ENCODE assay signal across 12 cellular contexts in genomic region chr2:160352492-160352891, GRCh38.
A peak's percentile ranks its signal among the peaks of the same experiment; 100 is the strongest.
DNase-seq lines count a peak whose midpoint lies in the region; ATAC-seq, FAIRE-seq and TF ChIP-seq lines count a peak whose summit lies in the region.
"Had no signal": no experiment of that assay in that cellular context is flagged by ENCODE, and none has a peak within 500 bp of the region (broad histone marks: within the 10 kb centered on the region; RNA-seq: fewer than 3 reads in every experiment).

No MANE protein-coding gene starts in this region.

- intact Hi-C loops in MCF 10A (cut with micrococcal nuclease) = loop anchor here (1.0 to 5.0 kb wide), 5 partner anchors 54 to 678 kb away; partner anchors contain the start of gene RBMS1
- intact Hi-C loops in breast epithelium (cut with DNase I; ENCODE audit: low total_unique reads) = no loop called here

- ATAC-seq in HG03342 (IDR thresholded peaks at IDR 0.05; ENCODE audit: unreplicated experiment) (no peak), GM18870 (IDR thresholded peaks at IDR 0.05; ENCODE audit: unreplicated experiment) (no peak)

- no peak overlapping the region for H3K9ac ChIP-seq in subcutaneous abdominal adipose tissue (ENCODE audit: low read length in 5 of 5)
- H3K9ac ChIP-seq: parathyroid adenoma had no signal

- no peaks in the 10 kb centered on the region for H3K9me3 ChIP-seq in breast epithelium
- H3K9me3 ChIP-seq in subcutaneous abdominal adipose tissue (ENCODE audit: control insufficient read depth in 5 of 5, low read length in 5 of 5) = peaks cover 0 to 2% (median 0%) of the 10 kb centered on the region in 5 donors
- H3K9me3 ChIP-seq: thoracic aorta had no signal

- POLR2A ChIA-PET in MCF 10A (lab: Yijun Ruan, JAX) = interaction anchor here (0.7 to 6.7 kb wide), 24 partner anchors 10 to 678 kb away, joined by 3 to 62 read pairs (median 4); no protein-coding TSS in a partner anchor

- peak overlapping the region; percentile 38 for H3K27ac Mint-ChIP-seq in MCF 10A (ENCODE audit: low read depth, unreplicated experiment)

- peak; percentile 97 for DNase-seq in MCF 10A (ENCODE audit: unreplicated experiment)
- DNase-seq in breast epithelium (ENCODE audit: low spot score in 2 of 2) = no peak
- peak; percentile 39 for DNase-seq in RCC 7860 (ENCODE audit: low spot score)
- peak; percentile 74 for DNase-seq in fibroblast of pulmonary artery (ENCODE audit: low read depth)
- DNase-seq in GDM1 (lab: John Stamatoyannopoulos, UW) = no peak

- peak; percentile 21 for FAIRE-seq in RCC 7860 (lab: Jason Lieb, UNC)
- FAIRE-seq: D721Med had no signal

- H3K4me3 Mint-ChIP-seq in MCF 10A (ENCODE audit: unreplicated experiment) = no peak overlapping the region

- H3K4me3 ChIP-seq in breast epithelium (no peak overlapping the region), fibroblast of pulmonary artery (replicated peaks; ENCODE audit: low read depth, low read length) (no peak overlapping the region), subcutaneous abdominal adipose tissue (ENCODE audit: low read depth in 1 of 5, low read length in 5 of 5) (no peak overlapping the region)
- H3K4me3 ChIP-seq: thoracic aorta had no signal

- TF ChIP-seq CTCF in MCF 10A (IDR thresholded peaks at IDR 0.05; ENCODE audit: unreplicated experiment) (no peak), breast epithelium (IDR thresholded peaks at IDR 0.05) (no peak), fibroblast of pulmonary artery (IDR thresholded peaks at IDR 0.05; ENCODE audit: low read length, missing control alignments) (no peak)

- H3K27ac ChIP-seq in breast epithelium = peak overlapping the region in 1 of 2 donors; percentile 30
- peak overlapping the region; percentile 28 for H3K27ac ChIP-seq in subcutaneous abdominal adipose tissue (ENCODE audit: low read depth, low read length)
- H3K27ac ChIP-seq: HL-60, parathyroid adenoma, thoracic aorta had no signal

- H3K27me3 ChIP-seq in breast epithelium (no peaks in the 10 kb centered on the region), subcutaneous abdominal adipose tissue (ENCODE audit: control insufficient read depth in 5 of 5, insufficient read depth in 4 of 5, low read length in 5 of 5) (no peaks in the 10 kb centered on the region)

- H3K36me3 ChIP-seq in breast epithelium (no peaks in the 10 kb centered on the region), subcutaneous abdominal adipose tissue (ENCODE audit: control insufficient read depth in 5 of 5, insufficient read depth in 5 of 5, low read length in 5 of 5) (peaks cover 0 to 9% (median 4%) of the 10 kb centered on the region in 5 donors)
- H3K36me3 ChIP-seq: thoracic aorta had no signal

- H3K9me3 Mint-ChIP-seq in MCF 10A (ENCODE audit: unreplicated experiment) = no peaks in the 10 kb centered on the region

- CTCF ChIA-PET in MCF 10A (lab: Yijun Ruan, JAX) = interaction anchor here (0.6 to 3.4 kb wide), 15 partner anchors 9 to 712 kb away, joined by 3 to 19 read pairs (median 5); no protein-coding TSS in a partner anchor

- no TSS peak for BruUV-seq in MCF 10A (replicated peaks; lab: Mats Ljungman, UMichigan)

- TF ChIP-seq POLR2A in breast epithelium (IDR thresholded peaks at IDR 0.05) = no peak

- peaks cover 56% of the 10 kb centered on the region for H3K4me1 Mint-ChIP-seq in MCF 10A (ENCODE audit: insufficient read depth, unreplicated experiment)

- no peaks in the 10 kb centered on the region for H3K27me3 Mint-ChIP-seq in MCF 10A (ENCODE audit: insufficient read depth, unreplicated experiment)

- H3K36me3 Mint-ChIP-seq in MCF 10A (ENCODE audit: insufficient read depth, unreplicated experiment) = no peaks in the 10 kb centered on the region

- H3K4me1 ChIP-seq in breast epithelium (peaks cover 0 to 8% of the 10 kb centered on the region in 2 donors), subcutaneous abdominal adipose tissue (ENCODE audit: control insufficient read depth in 5 of 5, insufficient read depth in 5 of 5, low read length in 5 of 5) (peaks cover 2 to 16% (median 10%) of the 10 kb centered on the region in 5 donors)

Comparison
In these comparisons a context has a peak if more than half of its experiments do, and no peak if none do; other contexts are left out.
1. DNase-seq: peak in MCF 10A (single experiment), RCC 7860 (single experiment) and fibroblast of pulmonary artery (single experiment); none in breast epithelium (0 of 2) and GDM1 (single experiment).